In genomic region chr5:45171563-45171962, GRCh38 we compare ENCODE assay signal across 19 cellular contexts.
"Had no signal": no experiment of that assay in that cellular context is flagged by ENCODE, and none has a peak within 500 bp of the region (broad histone marks: within the 10 kb centered on the region; RNA-seq: fewer than 3 reads in every experiment).

No MANE protein-coding gene starts in this region.

- H3K27ac ChIP-seq: RWPE1 had no signal

- DNase-seq: IMR-90, Karpas-422, KG1, MM.1S, NCI-H1092 treated with DMSO at 0.1 percent for 48 hours, NCI-H1436, NCI-H187, NCI-H2029, NCI-H2081 treated with DMSO at 0.1 percent for 48 hours, NCI-H2171, NCI-H226, NCI-H524, NCI-H526 treated with DMSO at 0.1 percent for 48 hours, NCI-H748 treated with DMSO at 0.1 percent for 48 hours, SHP77 had no signal

- ATAC-seq: HepG2, Panc1, SK-N-SH treated with all-trans-retinoic acid at 6 μM for 48 hours had no signal
